ENCODE assay signal across 18 cellular contexts in the genomic region with DNA sequence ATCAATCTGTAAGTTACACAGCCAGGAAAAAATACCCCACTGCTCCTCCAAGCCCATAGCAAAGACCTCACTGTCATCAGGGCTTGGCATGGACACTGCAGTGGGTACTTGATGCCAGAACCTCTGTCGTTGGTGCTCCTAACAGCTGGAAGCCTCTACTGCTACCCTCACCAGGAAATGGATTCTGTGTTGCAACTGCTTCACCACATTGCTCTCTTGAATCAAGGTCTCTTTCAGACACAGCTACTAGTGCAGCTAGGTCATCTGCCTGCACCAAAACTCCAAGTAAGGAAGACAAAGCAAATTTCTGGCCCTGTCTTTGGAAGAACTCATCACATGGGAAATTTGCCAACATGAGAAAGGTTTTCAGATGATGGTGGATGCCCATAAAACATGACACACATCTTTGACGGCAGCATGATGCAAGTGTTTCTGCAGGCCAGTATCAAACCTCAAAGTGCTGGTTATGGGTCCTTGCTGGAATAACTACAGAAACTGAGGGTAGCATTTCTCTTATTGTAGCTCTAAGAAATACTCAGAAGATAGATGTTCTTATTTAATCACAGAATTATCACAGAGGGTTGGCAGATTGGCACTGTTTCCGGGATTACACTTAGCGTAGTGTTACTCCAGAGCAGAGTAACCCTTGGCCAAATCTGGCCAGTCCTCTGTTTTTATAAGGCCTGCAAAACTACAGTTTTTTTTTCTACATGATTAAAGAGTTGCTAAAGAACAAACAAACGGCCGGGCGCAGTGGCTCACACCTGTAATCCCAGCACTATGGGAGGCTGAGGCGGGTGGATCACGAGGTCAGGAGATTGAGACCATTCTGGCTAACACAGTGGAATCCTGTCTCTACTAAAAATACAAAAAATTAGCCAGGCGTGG. TPM values are rescaled to one million over a fixed set of nuclear protein-coding genes. Genes with fewer than 3 reads are reported as not detected.
DNase-seq lines count a peak whose midpoint lies in the region; ATAC-seq, FAIRE-seq and TF ChIP-seq lines count a peak whose summit lies in the region.
"Had no signal": no experiment of that assay in that cellular context is flagged by ENCODE, and none has a peak within 500 bp of the region (broad histone marks: within the 10 kb centered on the region; RNA-seq: fewer than 3 reads in every experiment).

No MANE protein-coding gene starts in this region.

- ATAC-seq in right lobe of liver (peak; percentile 91 to 94 (median 93)), T-helper 17 cell (no peak)

- H3K56ac ChIP-seq in H1 (replicated peaks; ENCODE audit: insufficient read length, low read depth, low read length), result no peak overlapping the region

- H3K27ac Mint-ChIP-seq in CD4-positive, alpha-beta memory T cell, result no peak overlapping the region
- H3K27ac Mint-ChIP-seq in T-helper 17 cell, result no peak overlapping the region
- H3K27ac Mint-ChIP-seq: CD4-positive, alpha-beta T cell had no signal

- H2BK120ac ChIP-seq in H1 (replicated peaks; ENCODE audit: low read depth, low read length), result no peak overlapping the region

- no peak for TF ChIP-seq RAD21 in H1 (IDR thresholded peaks at IDR 0.05 in 1 of 2, conservative IDR thresholded peaks at IDR 0.05 in 1 of 2; ENCODE audit: low read depth in 2 of 2, low read length in 2 of 2)

- H3K23me2 ChIP-seq in H1 (ENCODE audit: low read depth, low read length), result no peaks in the 10 kb centered on the region

- WGBS in H1 (ENCODE audit: extremely low coverage in 1 of 2, insufficient coverage in 1 of 2, insufficient read length in 1 of 2, insufficient replicate concordance in 2 of 2, low coverage in 1 of 2, low lambda C conversion rate in 2 of 2, missing lambda C conversion rate in 1 of 2), 2 experiments, result 93% methylated on average over 10 of the region's 10 CpGs; no CpG with 5 or more reads in 1 of the 2 experiments
- 38% methylated on average over 9 of the region's 10 CpGs for whole genome bisulfite sequencing in right lobe of liver (ENCODE audit: insufficient coverage, low coverage, low lambda C conversion rate, missing lambda C conversion rate)

- H2AK5ac ChIP-seq in H1 (ENCODE audit: low read depth, low read length), result peak overlapping the region; percentile 65; the same call in 1 of the 2 replicates

- H3K27ac ChIP-seq in H1 (ENCODE audit: low read depth, low read length) (no peak overlapping the region), right lobe of liver (peak overlapping the region; percentile 63 to 82 (median 70))
- H3K27ac ChIP-seq in CD4-positive, alpha-beta memory T cell (ENCODE audit: low read depth, low read length), result no peak overlapping the region
- H3K27ac ChIP-seq: HL-60 had no signal

- H3K79me1 ChIP-seq in H1 (ENCODE audit: low read depth, low read length), result no peaks in the 10 kb centered on the region

- DNase-seq in EH (ENCODE audit: low read depth) (peak; percentile 55), MV-4-11 (lab: John Stamatoyannopoulos, UW) (peak; percentile 52), H1 (ENCODE audit: low read depth in 1 of 2, low spot score in 2 of 2) (no peak), right lobe of liver (peak; percentile 43 to 69 (median 64)), 8988T (no peak), NCI-H510A (lab: John Stamatoyannopoulos, UW) (no peak), T-helper 17 cell (no peak)
- no peak for DNase-seq in CD4-positive, alpha-beta memory T cell
- DNase-seq: CD4-positive, alpha-beta T cell; H9; IMR-90; NCI-H1694 treated with DMSO at 0.1 percent for 48 hours; NCI-H2227 treated with DMSO at 0.1 percent for 48 hours; NCI-H524 treated with DMSO at 0.1 percent for 48 hours had no signal

- CTCF ChIA-PET in H1 (lab: Charles Lee; ENCODE audit: partially characterized antibody), result interaction anchor here (0.6 to 1.0 kb wide), 2 partner anchors 9 to 177 kb away, joined by 3 read pairs; no protein-coding TSS in a partner anchor
- CTCF ChIA-PET in CD4-positive, alpha-beta memory T cell (lab: Charles Lee; ENCODE audit: partially characterized antibody), result interaction anchor here (0.5 kb wide), 1 partner anchor 63 kb away, joined by 4 read pairs; no protein-coding TSS in a partner anchor

- H3K4me3 ChIP-seq in H1 (ENCODE audit: extremely low read depth in 1 of 4, insufficient read depth in 2 of 4, low read depth in 3 of 4, low read length in 4 of 4), result no peak overlapping the region
- no peak overlapping the region for H3K4me3 ChIP-seq in right lobe of liver
- no peak overlapping the region for H3K4me3 ChIP-seq in CD4-positive, alpha-beta memory T cell (ENCODE audit: low read length in 2 of 2)

- H2AFZ ChIP-seq in H1 (ENCODE audit: low read length), result no peak overlapping the region

- no peak overlapping the region for H2BK15ac ChIP-seq in H1 (ENCODE audit: low read length)

- H2BK5ac ChIP-seq in H1 (ENCODE audit: low read depth, low read length), result no peak overlapping the region

- peaks cover 0 to 2% of the 10 kb centered on the region in 2 donors for H3K27me3 Mint-ChIP-seq in CD4-positive, alpha-beta memory T cell
- peaks cover 10% of the 10 kb centered on the region for H3K27me3 Mint-ChIP-seq in T-helper 17 cell
- H3K27me3 Mint-ChIP-seq: CD4-positive, alpha-beta T cell had no signal

- no peaks in the 10 kb centered on the region for H3K36me3 Mint-ChIP-seq in CD4-positive, alpha-beta memory T cell
- H3K36me3 Mint-ChIP-seq in T-helper 17 cell (ENCODE audit: low read depth), result no peaks in the 10 kb centered on the region

- no peaks in the 10 kb centered on the region for H3K79me2 ChIP-seq in H1 (ENCODE audit: control insufficient read depth in 1 of 2, insufficient read depth in 2 of 2, low read length in 2 of 2)

- H2BK20ac ChIP-seq in H1 (ENCODE audit: low read length), result peak overlapping the region; percentile 34; the same call in 1 of the 2 replicates

- H3K9ac ChIP-seq in H1 (replicated peaks in 1 of 4; ENCODE audit: extremely low read depth in 1 of 4, low read depth in 3 of 4, low read length in 3 of 4), result no peak overlapping the region; a peak in 1 of 7 replicates

- H3K9me3 ChIP-seq in H1 (ENCODE audit: insufficient read depth in 2 of 2, low read depth in 1 of 2, low read length in 1 of 2) (peaks cover 0 to 8% of the 10 kb centered on the region in 2 experiments; a peak in 1 of 4 replicates), right lobe of liver (no peaks in the 10 kb centered on the region), T-helper 17 cell (ENCODE audit: control insufficient read depth, low read length, poor library complexity, severe bottlenecking) (no peaks in the 10 kb centered on the region)
- no peaks in the 10 kb centered on the region for H3K9me3 ChIP-seq in CD4-positive, alpha-beta memory T cell (ENCODE audit: control insufficient read depth in 1 of 2, low read length in 2 of 2)

- H3K4me2 ChIP-seq in H1 (ENCODE audit: insufficient read depth in 1 of 2, low read depth in 2 of 2, low read length in 2 of 2), result no peak overlapping the region

- no peak for TF ChIP-seq EP300 in H1 (IDR thresholded peaks at IDR 0.05; ENCODE audit: borderline replicate concordance in 1 of 2, low read depth in 2 of 2, low read length in 2 of 2)

- H3K18ac ChIP-seq in H1 (ENCODE audit: extremely low read depth, low read length), result no peak overlapping the region

- H3K14ac ChIP-seq in H1 (ENCODE audit: insufficient read length), result no peak overlapping the region

- intact Hi-C loops in right lobe of liver (cut with DNase I), result no loop called here
- intact Hi-C loops in CD4-positive, alpha-beta memory T cell (cut with micrococcal nuclease), result no loop called here

- no peaks in the 10 kb centered on the region for H3K4me1 Mint-ChIP-seq in CD4-positive, alpha-beta memory T cell
- H3K4me1 Mint-ChIP-seq in T-helper 17 cell, result peaks cover 2% of the 10 kb centered on the region

- TF ChIP-seq POLR2A in H1 (IDR thresholded peaks at IDR 0.05; ENCODE audit: control extremely low read depth in 1 of 2, low read depth in 2 of 2, low read length in 2 of 2), result no peak
- TF ChIP-seq POLR2A in right lobe of liver (IDR thresholded peaks at IDR 0.05), result no peak

- no peaks in the 10 kb centered on the region for H3K9me3 Mint-ChIP-seq in CD4-positive, alpha-beta memory T cell
- H3K9me3 Mint-ChIP-seq: CD4-positive, alpha-beta T cell had no signal

- no peak overlapping the region for H3K4ac ChIP-seq in H1 (replicated peaks; ENCODE audit: insufficient read length, low read depth, low read length)

- peaks cover 2 to 17% (median 6%) of the 10 kb centered on the region in 4 experiments; a peak in 6 of 7 replicates for H3K4me1 ChIP-seq in H1 (replicated peaks in 1 of 4; ENCODE audit: control insufficient read depth in 3 of 4, insufficient read depth in 4 of 4, low read length in 3 of 4)
- H3K4me1 ChIP-seq in right lobe of liver, result peaks cover 0 to 19% (median 6%) of the 10 kb centered on the region in 4 donors
- no peaks in the 10 kb centered on the region for H3K4me1 ChIP-seq in CD4-positive, alpha-beta memory T cell (ENCODE audit: insufficient read depth, low read length)

- H4K20me1 ChIP-seq in H1 (replicated peaks in 1 of 2; ENCODE audit: control insufficient read depth in 1 of 2, insufficient read depth in 2 of 2, low read length in 2 of 2), result no peaks in the 10 kb centered on the region

- TF ChIP-seq CTCF in H1 (IDR thresholded peaks at IDR 0.05; ENCODE audit: control extremely low read depth in 1 of 3, insufficient read depth in 1 of 3, low read depth in 1 of 3, low read length in 3 of 3) (no peak), right lobe of liver (IDR thresholded peaks at IDR 0.05) (no peak)

- no peak for FAIRE-seq in H1 (lab: Jason Lieb, UNC)
- FAIRE-seq: A204.1, GM12892, GM18507 had no signal

- no peak overlapping the region for H4K91ac ChIP-seq in H1 (replicated peaks; ENCODE audit: insufficient read length, low read length)

- H3K4me3 Mint-ChIP-seq in CD4-positive, alpha-beta memory T cell, result no peak overlapping the region
- H3K4me3 Mint-ChIP-seq in T-helper 17 cell, result no peak overlapping the region
- H3K4me3 Mint-ChIP-seq: CD4-positive, alpha-beta T cell; H9 had no signal

- H3K27me3 ChIP-seq in H1 (replicated peaks in 1 of 4; ENCODE audit: control insufficient read depth in 3 of 4, extremely low read depth in 1 of 4, insufficient read depth in 3 of 4, low read length in 3 of 4), result no peaks in the 10 kb centered on the region
- H3K27me3 ChIP-seq in right lobe of liver, result no peaks in the 10 kb centered on the region
- no peaks in the 10 kb centered on the region for H3K27me3 ChIP-seq in CD4-positive, alpha-beta memory T cell (ENCODE audit: insufficient read depth, low read length)

- H3K36me3 ChIP-seq in H1 (ENCODE audit: control insufficient read depth in 2 of 4, insufficient read depth in 4 of 4, low read length in 3 of 4) (peaks cover 0 to 5% (median 0%) of the 10 kb centered on the region in 4 experiments; a peak in 1 of 8 replicates), right lobe of liver (no peaks in the 10 kb centered on the region)
- no peaks in the 10 kb centered on the region for H3K36me3 ChIP-seq in CD4-positive, alpha-beta memory T cell (ENCODE audit: insufficient read depth, low read length)

- no peak overlapping the region for H4K5ac ChIP-seq in H1 (ENCODE audit: insufficient read length, low read depth, low read length)

- no peak overlapping the region for H4K8ac ChIP-seq in H1 (ENCODE audit: extremely low read depth, insufficient read depth, low read length)

- no peak overlapping the region for H3K23ac ChIP-seq in H1 (ENCODE audit: insufficient read length)

- POLR2A ChIA-PET in H1 (lab: Charles Lee; ENCODE audit: partially characterized antibody), result interaction anchor here (2.0 kb wide), 1 partner anchor 96 kb away, joined by 4 read pairs; no protein-coding TSS in a partner anchor
- POLR2A ChIA-PET in CD4-positive, alpha-beta memory T cell (lab: Charles Lee; ENCODE audit: partially characterized antibody), result no interaction called here

- H2BK12ac ChIP-seq in H1 (ENCODE audit: low read depth, low read length), result no peak overlapping the region

RNA-seq across cellular contexts. Expression of a gene that starts 12.9 kb away (rescaled TPM):
- total RNA-seq in H1 (2021; fragmentation: NEBNext Ultra II Directional; extraction: Animal tissue kit (Norgen Biotek cat#: 25700)), result 49.8 and 54.4 TPM in 2 replicates
- polyA plus RNA-seq in H1 (2011; rRNA removed), result 15.2 and 18.4 TPM in 2 replicates
- polyA plus RNA-seq in H1 (2011; cell fraction: cytosol; rRNA removed), result 22.4 TPM
- polyA plus RNA-seq in H1 (2011; cell fraction: nucleus; rRNA removed), result 24.0 TPM
- 40.5 to 53.9 TPM (median 43.9 TPM) in 4 replicates for polyA plus RNA-seq in H1 (2012, experiment 1 of 2)
- polyA plus RNA-seq in H1 (2012, experiment 2 of 2), result 2.9 TPM
- 37.8 TPM for polyA plus RNA-seq in H1 (2013, experiment 1 of 2)
- 38.8 TPM for polyA plus RNA-seq in H1 (2013, experiment 2 of 2)
- 56.2 and 100 TPM in 2 replicates for polyA minus RNA-seq in H1 (2011; rRNA and poly(A)+ RNA removed)
- polyA minus RNA-seq in H1 (2011; cell fraction: cytosol; rRNA and poly(A)+ RNA removed), result 18.7 TPM
- 107 TPM for polyA minus RNA-seq in H1 (2011; cell fraction: nucleus; rRNA and poly(A)+ RNA removed)
- total RNA-seq in right lobe of liver (100 to 1,000 TPM in 1 of 6 experiments, 10 to 100 TPM in 5; 58.2 to 161 (median 85.2) TPM), T-helper 17 cell (10 to 100 TPM in 1 of 2 donors, 1 to 10 TPM in 1; 9.9 to 10.7 TPM)
- total RNA-seq in CD4-positive, alpha-beta memory T cell, result 1 to 10 TPM; 8.7 to 9.7 TPM
- 1 to 10 TPM; 4.4 to 6.2 TPM for polyA plus RNA-seq in CD4-positive, alpha-beta memory T cell

Comparison
In these comparisons a context has a peak if more than half of its experiments do, and no peak if none do; other contexts are left out.
1. DNase-seq: peak in EH (single experiment), MV-4-11 (single experiment) and right lobe of liver (3 of 3); none in H1 (0 of 2), CD4-positive, alpha-beta memory T cell (0 of 5), 8988T (single experiment), NCI-H510A (single experiment) and T-helper 17 cell (0 of 3).
2. H3K27ac ChIP-seq: peak in right lobe of liver (3 of 3); none in H1 (single experiment) and CD4-positive, alpha-beta memory T cell (single experiment).